In the genomic region with DNA sequence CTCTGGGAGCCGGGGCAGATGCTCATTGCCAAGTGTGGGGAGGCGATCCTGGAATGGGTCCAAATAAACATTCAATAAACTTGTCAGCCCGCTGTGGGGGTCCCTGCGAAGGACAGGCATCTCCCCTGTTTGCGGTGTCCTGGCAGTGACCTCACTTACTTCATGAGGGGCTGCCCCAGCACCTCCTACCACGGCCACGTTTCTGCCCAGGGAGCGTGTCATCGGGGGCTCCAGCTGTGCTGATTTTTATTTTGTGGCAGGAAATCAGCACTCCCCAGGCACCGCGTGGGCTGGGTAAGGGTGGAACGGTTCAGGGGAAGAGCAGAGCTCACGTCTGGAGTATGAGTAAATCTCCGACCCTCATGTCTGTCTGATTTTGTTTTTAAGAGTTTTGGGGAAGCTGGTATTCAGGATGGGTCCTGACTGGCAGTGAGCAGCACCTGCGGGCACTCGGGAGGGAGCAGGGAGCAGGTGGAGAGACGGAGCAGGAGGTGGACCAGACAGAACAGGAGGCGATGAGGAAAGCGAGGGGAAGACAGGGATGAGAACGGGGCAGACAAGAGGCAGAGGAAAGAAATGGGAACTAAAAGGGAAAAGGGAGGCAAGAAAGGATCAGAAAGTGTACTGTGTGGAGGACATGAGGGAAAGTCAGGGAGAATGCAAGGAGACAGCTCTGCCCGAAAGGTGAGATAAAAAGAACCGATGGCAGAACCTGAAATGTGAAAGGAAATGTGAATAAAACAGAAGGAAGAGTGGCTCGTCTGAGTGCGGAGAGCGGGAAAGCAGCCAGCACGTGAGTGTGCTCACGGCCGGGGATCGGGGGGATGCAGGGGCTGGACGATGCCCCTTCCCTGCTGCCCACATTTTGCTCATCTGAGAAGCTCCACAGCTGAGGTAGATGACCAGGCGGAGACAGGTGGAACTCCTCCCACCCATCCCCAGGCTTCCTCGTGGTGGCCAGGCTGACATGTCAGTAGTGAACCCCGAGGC, we compare ENCODE assay signal across 12 cellular contexts.
"Had no signal": no experiment of that assay in that cellular context is flagged by ENCODE, and none has a peak within 500 bp of the region (broad histone marks: within the 10 kb centered on the region; RNA-seq: fewer than 3 reads in every experiment).

No MANE protein-coding gene starts in this region.

- H3K9ac ChIP-seq: neural progenitor cell had no signal

- H3K4me3 ChIP-seq: adrenal gland, gastrocnemius medialis, hepatocyte, neural progenitor cell, ovary, thoracic aorta had no signal

- DNase-seq: activated naive CD4-positive, alpha-beta T cell treated with anti-CD3 and anti-CD28 coated beads, Interleukin-2, amount 50 U/mL, for 16 hours; adrenal gland; effector memory CD4-positive, alpha-beta T cell; kidney; ovary; stimulated activated CD4-positive, alpha-beta T cell treated with anti-CD3 and anti-CD28 coated beads, Interleukin-15, amount 100 ng/mL, for 24 hours; stimulated activated CD4-positive, alpha-beta T cell treated with anti-CD3 and anti-CD28 coated beads, Interleukin-4, amount 100 ng/mL, for 4 hours; stimulated activated naive CD8-positive, alpha-beta T cell treated with anti-CD3 and anti-CD28 coated beads, Interleukin-15, amount 100 ng/mL, for 72 hours had no signal

- H3K27me3 ChIP-seq: hepatocyte, neural progenitor cell, ovary had no signal

- H3K27ac ChIP-seq: adrenal gland, gastrocnemius medialis, hepatocyte, neural progenitor cell, ovary, thoracic aorta had no signal

- H3K36me3 ChIP-seq: adrenal gland, gastrocnemius medialis, neural progenitor cell, ovary, thoracic aorta had no signal

- H3K9me3 ChIP-seq: adrenal gland, gastrocnemius medialis, ovary, thoracic aorta had no signal

- H3K4me2 ChIP-seq: hepatocyte, neural progenitor cell had no signal

- ATAC-seq: gastrocnemius medialis; stimulated activated naive CD8-positive, alpha-beta T cell treated with anti-CD3 and anti-CD28 coated beads, Interleukin-15, amount 100 ng/mL, for 72 hours had no signal

- H3K4me1 ChIP-seq: adrenal gland, gastrocnemius medialis had no signal
